ENCODE assay signal across 1 cellular context in the genomic region with DNA sequence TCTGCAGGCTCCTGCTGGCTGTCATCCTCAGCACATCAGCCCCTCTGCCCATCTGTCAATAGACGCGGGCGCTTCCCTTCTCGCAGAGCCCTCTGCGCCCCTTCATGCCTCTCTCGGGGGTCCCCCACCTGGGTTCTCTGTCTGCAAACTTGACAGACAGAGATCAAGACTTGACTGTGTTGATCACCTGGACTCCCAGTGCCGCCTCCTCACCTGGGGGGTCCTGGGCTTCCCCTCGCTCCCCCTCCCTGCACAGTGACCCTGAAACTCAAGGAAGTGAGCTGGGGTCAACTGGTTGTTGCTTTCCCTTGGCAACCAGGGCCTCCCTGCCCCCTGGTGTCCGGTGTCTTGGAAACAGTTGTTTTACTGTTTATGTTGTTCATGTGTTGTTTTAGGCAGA.
A peak's percentile ranks its signal among the peaks of the same experiment; 100 is the strongest.
TF ChIP-seq lines count a peak whose summit lies in the region.

No MANE protein-coding gene starts in this region.

TF ChIP-seq in IMR-90, 13 proteins besides CTCF, POLR2A, EP300 and RAD21:
- TF ChIP-seq, protein P1, sequence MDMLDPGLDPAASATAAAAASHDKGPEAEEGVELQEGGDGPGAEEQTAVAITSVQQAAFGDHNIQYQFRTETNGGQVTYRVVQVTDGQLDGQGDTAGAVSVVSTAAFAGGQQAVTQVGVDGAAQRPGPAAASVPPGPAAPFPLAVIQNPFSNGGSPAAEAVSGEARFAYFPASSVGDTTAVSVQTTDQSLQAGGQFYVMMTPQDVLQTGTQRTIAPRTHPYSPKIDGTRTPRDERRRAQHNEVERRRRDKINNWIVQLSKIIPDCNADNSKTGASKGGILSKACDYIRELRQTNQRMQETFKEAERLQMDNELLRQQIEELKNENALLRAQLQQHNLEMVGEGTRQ (IDR thresholded peaks at IDR 0.05; ENCODE audit: low read depth, low read length), result no peak
- TF ChIP-seq, protein P2, sequence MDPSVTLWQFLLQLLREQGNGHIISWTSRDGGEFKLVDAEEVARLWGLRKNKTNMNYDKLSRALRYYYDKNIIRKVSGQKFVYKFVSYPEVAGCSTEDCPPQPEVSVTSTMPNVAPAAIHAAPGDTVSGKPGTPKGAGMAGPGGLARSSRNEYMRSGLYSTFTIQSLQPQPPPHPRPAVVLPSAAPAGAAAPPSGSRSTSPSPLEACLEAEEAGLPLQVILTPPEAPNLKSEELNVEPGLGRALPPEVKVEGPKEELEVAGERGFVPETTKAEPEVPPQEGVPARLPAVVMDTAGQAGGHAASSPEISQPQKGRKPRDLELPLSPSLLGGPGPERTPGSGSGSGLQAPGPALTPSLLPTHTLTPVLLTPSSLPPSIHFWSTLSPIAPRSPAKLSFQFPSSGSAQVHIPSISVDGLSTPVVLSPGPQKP (IDR thresholded peaks at IDR 0.05; ENCODE audit: borderline replicate concordance, low read depth, low read length), result no peak
- TF ChIP-seq SMC3 (IDR thresholded peaks at IDR 0.05; ENCODE audit: low read depth, low read length) (0 out of 2 replicates have a peak, but pooled peaks have one; percentile 14), MAZ (IDR thresholded peaks at IDR 0.05; ENCODE audit: borderline replicate concordance, low read depth, low read length) (no peak), RCOR1 (IDR thresholded peaks at IDR 0.05; ENCODE audit: insufficient replicate concordance, low read length) (no peak), RFX5 (IDR thresholded peaks at IDR 0.05; ENCODE audit: low read depth, low read length) (no peak), BHLHE40 (IDR thresholded peaks at IDR 0.05; ENCODE audit: low read depth, low read length) (no peak)
TF ChIP-seq in IMR-90: peak in this region for 1.
